ENCODE assay signal across 22 cellular contexts in genomic region chr16:35714665-35715064, GRCh38.
DNase-seq lines count a peak whose midpoint lies in the region; ATAC-seq and TF ChIP-seq lines count a peak whose summit lies in the region.
"Had no signal": no experiment of that assay in that cellular context is flagged by ENCODE, and none has a peak within 500 bp of the region (broad histone marks: within the 10 kb centered on the region; RNA-seq: fewer than 3 reads in every experiment).

No MANE protein-coding gene starts in this region.

- no TSS peak for BruUV-seq in OCI-LY7 (replicated peaks; lab: Mats Ljungman, UMichigan)

- H3K9me2 ChIP-seq in OCI-LY7 (ENCODE audit: insufficient read depth, low read length): no peaks in the 10 kb centered on the region

- no peaks in the 10 kb centered on the region for H3K79me2 ChIP-seq in OCI-LY7 (ENCODE audit: insufficient read depth, low read depth, low read length)

- no peaks in the 10 kb centered on the region for H4K20me1 ChIP-seq in OCI-LY7 (ENCODE audit: insufficient read depth, low read length)

- TF ChIP-seq POLR2A in heart left ventricle (IDR thresholded peaks at IDR 0.05) (no peak), stomach (IDR thresholded peaks at IDR 0.05) (no peak)

- intact Hi-C loops in heart left ventricle (cut with DNase I) (loop anchor here in 1 of 10 donors (10.0 kb wide), 1 partner anchor 60 kb away; no protein-coding TSS in a partner anchor), left ventricle myocardium superior (cut with micrococcal nuclease) (no loop called here), stomach (cut with DNase I; ENCODE audit: low total_unique reads) (no loop called here), OCI-LY7 (cut with micrococcal nuclease; ENCODE audit: unreplicated experiment) (loop anchor here (10.0 kb wide), 1 partner anchor 60 kb away; no protein-coding TSS in a partner anchor)

- TF ChIP-seq CTCF in heart left ventricle (IDR thresholded peaks at IDR 0.05) (no peak), lung (IDR thresholded peaks at IDR 0.05; ENCODE audit: control extremely low read depth, extremely low read depth) (no peak), stomach (IDR thresholded peaks at IDR 0.05) (no peak), OCI-LY7 (conservative IDR thresholded peaks at IDR 0.05; ENCODE audit: low read length) (no peak)

- H3K9ac ChIP-seq in skeletal muscle tissue (ENCODE audit: low read depth in 1 of 3, low read length in 3 of 3): no peak overlapping the region
- H3K9ac ChIP-seq: GM23248 had no signal

- no peak overlapping the region for H2AFZ ChIP-seq in OCI-LY7 (ENCODE audit: low read length)
- H2AFZ ChIP-seq: GM23248 had no signal

- CTCF ChIA-PET in OCI-LY7 (lab: Charles Lee; ENCODE audit: unreplicated experiment): no interaction called here

- no peak for TF ChIP-seq EP300 in stomach (IDR thresholded peaks at IDR 0.05)

- H3K27me3 ChIP-seq in heart left ventricle: no peaks in the 10 kb centered on the region
- no peaks in the 10 kb centered on the region for H3K27me3 ChIP-seq in lung (ENCODE audit: control insufficient read depth, insufficient read depth)
- H3K27me3 ChIP-seq in skeletal muscle tissue (ENCODE audit: control insufficient read depth in 3 of 3, insufficient read depth in 3 of 3, low read length in 3 of 3): no peaks in the 10 kb centered on the region
- no peaks in the 10 kb centered on the region for H3K27me3 ChIP-seq in stomach
- H3K27me3 ChIP-seq: BE2C had no signal

- ATAC-seq in heart left ventricle (peak; percentile 84 to 95 (median 92)), left ventricle myocardium superior (peak; percentile 93), lung (ENCODE audit: insufficient read depth, low FRiP score) (no peak), HG03280 (IDR thresholded peaks at IDR 0.05; ENCODE audit: unreplicated experiment) (no peak), GM18867 (IDR thresholded peaks at IDR 0.05; ENCODE audit: unreplicated experiment) (no peak)
- ATAC-seq: GM12878, HepG2 had no signal

- H3K4me3 ChIP-seq in heart left ventricle (no peak overlapping the region), lung (no peak overlapping the region), skeletal muscle tissue (ENCODE audit: low read length in 3 of 3) (no peak overlapping the region), stomach (no peak overlapping the region), OCI-LY7 (ENCODE audit: low read depth, low read length, poor library complexity, severe bottlenecking) (no peak overlapping the region)
- H3K4me3 ChIP-seq: GM12878, GM23248 had no signal

- H3K27ac ChIP-seq in heart left ventricle (peak overlapping the region in 7 of 12 donors; percentile 55 to 95 (median 66)), lung (ENCODE audit: low read depth in 1 of 2, low read length in 1 of 2) (no peak overlapping the region), skeletal muscle tissue (ENCODE audit: low read depth, low read length) (peak overlapping the region; percentile 25), stomach (no peak overlapping the region), OCI-LY7 (ENCODE audit: low read depth, low read length, poor library complexity, severe bottlenecking) (no peak overlapping the region)
- H3K27ac ChIP-seq: GM23248 had no signal

- peak in 2 of 5 donors; percentile 15 to 24 for DNase-seq in heart left ventricle
- DNase-seq in left ventricle myocardium superior: no peak
- DNase-seq in lung (ENCODE audit: low spot score): peak; percentile 15
- DNase-seq in stomach: no peak
- DNase-seq in OCI-LY7 (ENCODE audit: low spot score): no peak
- DNase-seq: ACHN; BE2C; C1 segment of cervical spinal cord; CD4-positive, CD25-positive, alpha-beta regulatory T cell; CD8-positive, alpha-beta memory T cell; COR-L47; DMS 273 treated with DMSO at 0.1 percent for 48 hours; DMS53; DND-41; EL; GM23248; HCEC 1CT had no signal

- H3K4me1 ChIP-seq in heart left ventricle (peaks cover 0 to 37% (median 4%) of the 10 kb centered on the region in 12 donors), lung (ENCODE audit: control insufficient read depth in 2 of 2, insufficient read depth in 2 of 2, low read length in 2 of 2) (no peaks in the 10 kb centered on the region), skeletal muscle tissue (ENCODE audit: control insufficient read depth in 3 of 3, insufficient read depth in 3 of 3, low read length in 3 of 3) (peaks cover 0 to 27% (median 0%) of the 10 kb centered on the region in 3 donors), stomach (no peaks in the 10 kb centered on the region), OCI-LY7 (ENCODE audit: insufficient read depth, low read length, poor library complexity, severe bottlenecking) (no peaks in the 10 kb centered on the region)
- H3K4me1 ChIP-seq: BE2C had no signal

- POLR2A ChIA-PET in OCI-LY7 (lab: Charles Lee): no interaction called here

- H3K4me2 ChIP-seq in OCI-LY7 (ENCODE audit: low read length): no peak overlapping the region

- 33 to 48% (median 36%) methylated on average over 3 of the region's 3 CpGs for WGBS in heart left ventricle, 4 donors
- WGBS in lung, 2 donors: 60 to 66% methylated on average over 3 of the region's 3 CpGs
- WGBS in stomach, 5 donors: 63 to 66% (median 64%) methylated on average over 3 of the region's 3 CpGs

- H3K36me3 ChIP-seq in heart left ventricle (no peaks in the 10 kb centered on the region), lung (ENCODE audit: control insufficient read depth in 2 of 2, insufficient read depth in 2 of 2, low read length in 2 of 2) (no peaks in the 10 kb centered on the region), skeletal muscle tissue (ENCODE audit: control insufficient read depth in 3 of 3, insufficient read depth in 3 of 3, low read length in 3 of 3) (no peaks in the 10 kb centered on the region), stomach (no peaks in the 10 kb centered on the region), OCI-LY7 (ENCODE audit: insufficient read depth, low read length) (no peaks in the 10 kb centered on the region)
- H3K36me3 ChIP-seq: BE2C had no signal

- H3K9me3 ChIP-seq in heart left ventricle: peaks cover 0 to 64% (median 6%) of the 10 kb centered on the region in 12 donors
- H3K9me3 ChIP-seq in lung (ENCODE audit: control insufficient read depth in 2 of 2, insufficient read depth in 1 of 2, low read length in 1 of 2): peaks cover 6 to 9% of the 10 kb centered on the region in 2 donors
- H3K9me3 ChIP-seq in skeletal muscle tissue (ENCODE audit: control insufficient read depth in 3 of 3, low read length in 3 of 3): no peaks in the 10 kb centered on the region
- H3K9me3 ChIP-seq in stomach: peaks cover 0 to 69% (median 55%) of the 10 kb centered on the region in 4 donors
- H3K9me3 ChIP-seq in OCI-LY7 (ENCODE audit: low read length): no peaks in the 10 kb centered on the region; the same call in 1 of the 2 replicates
- H3K9me3 ChIP-seq: BE2C had no signal

Comparison
In these comparisons a context has a peak if more than half of its experiments do, and no peak if none do; other contexts are left out.
1. ATAC-seq: peak in heart left ventricle (4 of 4) and left ventricle myocardium superior (single experiment); none in lung (single experiment), HG03280 (single experiment) and GM18867 (single experiment).
2. H3K27ac ChIP-seq: peak in heart left ventricle (7 of 12) and skeletal muscle tissue (single experiment); none in lung (0 of 2), stomach (0 of 5) and OCI-LY7 (single experiment).